In genomic region chr16:10521681-10522274, GRCh38 we compare ENCODE assay signal across 8 cellular contexts. TPM values are rescaled to one million over a fixed set of nuclear protein-coding genes. Genes with fewer than 3 reads are reported as not detected.
DNase-seq lines count a peak whose midpoint lies in the region; ATAC-seq and TF ChIP-seq lines count a peak whose summit lies in the region.

No MANE protein-coding gene starts in this region.

- no peaks in the 10 kb centered on the region for H3K79me2 ChIP-seq in Karpas-422 (ENCODE audit: low read length)

- DNase-seq in ELF-1 (ENCODE audit: low read depth, low spot score) (peak; percentile 54), Karpas-422 (peak; percentile 83), SJCRH30 (peak; percentile 57 to 83), amygdala (lab: John Stamatoyannopoulos, UW) (peak in 32 of 56 donors; percentile 0 to 64 (median 16)), right cardiac atrium (peak in 2 of 3 donors; percentile 32 to 70), sigmoid colon (peak; percentile 76), NCI-H187 treated with DMSO at 0.1 percent for 48 hours (lab: John Stamatoyannopoulos, UW) (no peak), GF-D8 (lab: John Stamatoyannopoulos, UW) (no peak)

- H4K20me1 ChIP-seq in Karpas-422 (ENCODE audit: insufficient read depth, low read depth, low read length) = no peaks in the 10 kb centered on the region

- no peak overlapping the region for H3K4me2 ChIP-seq in Karpas-422 (ENCODE audit: low read depth, low read length, poor library complexity, severe bottlenecking)

- H3K4me3 ChIP-seq in Karpas-422 (ENCODE audit: low read length) = no peak overlapping the region
- H3K4me3 ChIP-seq in SJCRH30 = no peak overlapping the region
- no peak overlapping the region for H3K4me3 ChIP-seq in right cardiac atrium (ENCODE audit: low read length)
- H3K4me3 ChIP-seq in sigmoid colon = no peak overlapping the region

- peak; percentile 69 to 71 for ATAC-seq in right cardiac atrium

- H3K4me1 ChIP-seq in Karpas-422 (ENCODE audit: low read length) (no peaks in the 10 kb centered on the region), SJCRH30 (no peaks in the 10 kb centered on the region), right cardiac atrium (ENCODE audit: control insufficient read depth, insufficient read depth, low read length) (no peaks in the 10 kb centered on the region), sigmoid colon (no peaks in the 10 kb centered on the region)

- no peaks in the 10 kb centered on the region for H3K9me2 ChIP-seq in Karpas-422 (replicated peaks; ENCODE audit: insufficient read depth, low read length)

- WGBS in right cardiac atrium = 50% methylated on average over 9 of the region's 9 CpGs
- 37 to 52% methylated on average over 9 of the region's 9 CpGs for WGBS in sigmoid colon, 2 donors

- TF ChIP-seq CTCF in sigmoid colon (IDR thresholded peaks at IDR 0.05) = peak; percentile 76 to 85 (median 78)

- no peaks in the 10 kb centered on the region for H3K9me3 ChIP-seq in Karpas-422 (ENCODE audit: low read length)
- H3K9me3 ChIP-seq in SJCRH30 (replicated peaks) = no peaks in the 10 kb centered on the region
- H3K9me3 ChIP-seq in right cardiac atrium (ENCODE audit: control insufficient read depth, low read length) = no peaks in the 10 kb centered on the region
- no peaks in the 10 kb centered on the region for H3K9me3 ChIP-seq in sigmoid colon

- no peak for TF ChIP-seq POLR2A in sigmoid colon (IDR thresholded peaks at IDR 0.05)

- no peak overlapping the region for H2AFZ ChIP-seq in Karpas-422 (ENCODE audit: low read length)

- H3K27ac ChIP-seq in Karpas-422 (ENCODE audit: low read length) (no peak overlapping the region), SJCRH30 (no peak overlapping the region), right cardiac atrium (ENCODE audit: low read length) (no peak overlapping the region), sigmoid colon (no peak overlapping the region)

- H3K9ac ChIP-seq in Karpas-422 (ENCODE audit: low read length) = no peak overlapping the region

- H3K36me3 ChIP-seq in Karpas-422 (ENCODE audit: insufficient read depth, low read length) (no peaks in the 10 kb centered on the region), SJCRH30 (no peaks in the 10 kb centered on the region), sigmoid colon (peaks cover 0 to 25% (median 10%) of the 10 kb centered on the region in 4 donors)

- intact Hi-C loops in right cardiac atrium (cut with DNase I) (loop anchor here in 2 of 4 donors (5.0 to 10.0 kb wide), 2 partner anchors 53 to 56 kb away; no protein-coding TSS in a partner anchor), sigmoid colon (cut with DNase I) (loop anchor here (2.0 to 5.0 kb wide), 2 partner anchors 59 to 396 kb away; partner anchors contain the start of gene EMP2)

- H3K27me3 ChIP-seq in Karpas-422 (ENCODE audit: low read length) (no peaks in the 10 kb centered on the region), SJCRH30 (no peaks in the 10 kb centered on the region), right cardiac atrium (ENCODE audit: control insufficient read depth, insufficient read depth) (no peaks in the 10 kb centered on the region), sigmoid colon (no peaks in the 10 kb centered on the region)

- no peak for TF ChIP-seq EP300 in sigmoid colon (IDR thresholded peaks at IDR 0.05)

RNA-seq across cellular contexts. Expression of gene EMP2, which starts 58.6 kb away (rescaled TPM):
- not detected in 2 replicates for total RNA-seq in Karpas-422 (2014; rRNA removed; shearing (Covaris generic); ENCODE audit: low replicate concordance)
- total RNA-seq in SJCRH30 (2014; rRNA removed; shearing (Covaris generic)) = 30.8 and 31.9 TPM in 2 replicates
- 10 to 100 TPM; 66.0 to 85.0 (median 74.3) TPM for total RNA-seq in right cardiac atrium
- 34.4 TPM for polyA plus RNA-seq in right cardiac atrium
- 10 to 100 TPM; 38.3 to 57.3 (median 42.8) TPM for total RNA-seq in sigmoid colon
- polyA plus RNA-seq in sigmoid colon = 10 to 100 TPM in 2 of 3 donors, 1 to 10 TPM in 1; 7.2 to 49.5 (median 10.6) TPM

Comparison
In these comparisons a context has a peak if more than half of its experiments do, and no peak if none do; other contexts are left out.
1. DNase-seq: peak in ELF-1 (single experiment), Karpas-422 (single experiment), SJCRH30 (2 of 2), amygdala (32 of 56), right cardiac atrium (2 of 3) and sigmoid colon (single experiment); none in NCI-H187 treated with DMSO at 0.1 percent for 48 hours (single experiment) and GF-D8 (single experiment).
2. RNA of gene EMP2, which starts 58.6 kb away (total RNA-seq): 66.0 to 85.0 TPM in right cardiac atrium, 38.3 to 57.3 TPM in sigmoid colon and 30.8 to 31.9 TPM in SJCRH30; not detected in Karpas-422; every median in the first group is over 10 times any median in the second.